In the genomic region with DNA sequence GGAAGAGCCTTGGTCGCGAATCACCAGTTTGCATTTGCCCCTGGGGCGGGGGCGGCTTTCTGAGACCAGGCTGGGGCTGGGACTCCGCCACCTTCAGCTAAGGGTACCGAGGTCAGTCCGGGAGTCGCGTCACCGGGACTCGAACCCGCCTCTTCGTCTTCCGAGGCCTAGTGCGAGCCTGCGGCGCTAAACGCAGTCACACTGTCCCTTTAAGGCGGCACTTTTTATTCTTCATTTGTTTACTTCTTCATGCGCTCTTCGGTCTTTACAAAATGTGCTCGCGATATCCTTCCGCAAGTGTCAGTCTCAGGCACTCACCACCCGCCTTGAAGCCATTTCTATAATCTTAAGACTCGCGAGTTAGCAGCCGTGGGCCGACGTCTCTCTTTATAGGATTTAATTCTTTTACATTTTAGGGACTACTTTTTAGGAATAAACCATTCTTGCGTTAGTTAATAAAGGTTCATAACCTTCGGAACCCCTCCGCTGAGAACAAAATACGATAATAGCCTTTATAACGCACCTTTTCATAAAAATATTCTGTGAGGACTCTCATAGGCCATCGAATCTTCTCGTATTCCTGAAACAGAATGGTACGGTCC, we compare ENCODE assay signal across 8 cellular contexts. TPM values are rescaled to one million over a fixed set of nuclear protein-coding genes. Genes with fewer than 3 reads are reported as not detected.
DNase-seq lines count a peak whose midpoint lies in the region; ATAC-seq and TF ChIP-seq lines count a peak whose summit lies in the region.

No MANE protein-coding gene starts in this region.

- no peaks in the 10 kb centered on the region for H3K36me3 ChIP-seq in OCI-LY1 (ENCODE audit: insufficient read depth, low read length)

- TF ChIP-seq CTCF in OCI-LY1 (IDR thresholded peaks at IDR 0.05; ENCODE audit: low read length): no peak
- no peak for TF ChIP-seq CTCF in epithelial cell of proximal tubule (conservative IDR thresholded peaks at IDR 0.05; ENCODE audit: low read depth, low read length)

- no peaks in the 10 kb centered on the region for H3K27me3 ChIP-seq in OCI-LY1 (ENCODE audit: insufficient read depth, low read length)

- no peak overlapping the region for H2AFZ ChIP-seq in OCI-LY1 (ENCODE audit: low read length)

- no peaks in the 10 kb centered on the region for H3K9me3 ChIP-seq in OCI-LY1 (ENCODE audit: low read length)

- no peaks in the 10 kb centered on the region for H3K9me2 ChIP-seq in OCI-LY1 (ENCODE audit: low read depth, low read length)

- peak overlapping the region; percentile 63 for H3K9ac ChIP-seq in OCI-LY1 (ENCODE audit: low read length)

- no peak for ATAC-seq in GM21619 (IDR thresholded peaks at IDR 0.05; ENCODE audit: unreplicated experiment)

- peak; percentile 96 for DNase-seq in DMS53 treated with DMSO at 0.1 percent for 48 hours (lab: John Stamatoyannopoulos, UW; ENCODE audit: unreplicated experiment)
- peak; percentile 68 for DNase-seq in HuH-7.5 (ENCODE audit: low spot score)
- DNase-seq in activated T-cell treated with anti-CD3 and anti-CD28 coated beads for 4 hours: peak; percentile 67
- peak; percentile 86 for DNase-seq in epithelial cell of proximal tubule (ENCODE audit: low read depth)
- peak; percentile 82 for DNase-seq in mucosa of gallbladder (ENCODE audit: low spot score)
- peak; percentile 41 to 45 for DNase-seq in stimulated activated CD8-positive, alpha-beta memory T cell treated with anti-CD3 and anti-CD28 coated beads, Interleukin-7, amount 100 ng/mL, for 1 hour (ENCODE audit: low read depth in 2 of 2)

- peak overlapping the region; percentile 72 for H3K4me3 ChIP-seq in OCI-LY1 (ENCODE audit: low read depth, low read length, poor library complexity, severe bottlenecking)
- H3K4me3 ChIP-seq in epithelial cell of proximal tubule (ENCODE audit: low read depth, low read length): peak overlapping the region; percentile 72

- peak overlapping the region; percentile 56 for H3K4me2 ChIP-seq in OCI-LY1 (ENCODE audit: low read length)

- peaks cover 9% of the 10 kb centered on the region; the same call in 1 of the 2 replicates for H3F3A ChIP-seq in OCI-LY1 (ENCODE audit: insufficient read depth, low read length)

- H4K20me1 ChIP-seq in OCI-LY1 (ENCODE audit: insufficient read depth, low read length): no peaks in the 10 kb centered on the region

- peaks cover 51% of the 10 kb centered on the region for H3K4me1 ChIP-seq in OCI-LY1 (ENCODE audit: insufficient read depth, low read length, severe bottlenecking)

- no peaks in the 10 kb centered on the region for H3K79me2 ChIP-seq in OCI-LY1 (ENCODE audit: insufficient read depth, low read length)

- H3K27ac ChIP-seq in OCI-LY1 (ENCODE audit: low read depth, low read length, poor library complexity, severe bottlenecking): peak overlapping the region; percentile 83

RNA-seq across cellular contexts. Expression of a gene that starts 0.6 kb away (rescaled TPM):
- total RNA-seq in epithelial cell of proximal tubule (11.0 and 20.3 TPM in 2 replicates), mucosa of gallbladder (62.5 TPM)

RNA-seq across cellular contexts. Expression of a gene that starts 12.2 kb away (rescaled TPM):
- total RNA-seq in epithelial cell of proximal tubule (4.5 and 11.3 TPM in 2 replicates), mucosa of gallbladder (29.8 TPM)

RNA-seq across cellular contexts. Expression of a gene that starts 14.0 kb away (rescaled TPM):
- total RNA-seq in epithelial cell of proximal tubule (3.0 and 6.1 TPM in 2 replicates), mucosa of gallbladder (14.9 TPM)

RNA-seq across cellular contexts. Expression of a gene that starts 15.4 kb away (rescaled TPM):
- total RNA-seq in epithelial cell of proximal tubule: 46.0 and 107 TPM in 2 replicates
- 63.6 TPM for total RNA-seq in mucosa of gallbladder

Comparison
In these comparisons a context has a peak if more than half of its experiments do, and no peak if none do; other contexts are left out.
1. DNase-seq: peak in every context shown above with its lines; median percentile 96 in DMS53 treated with DMSO at 0.1 percent for 48 hours; 86 in epithelial cell of proximal tubule; 82 in mucosa of gallbladder; 68 in HuH-7.5; 67 in activated T-cell treated with anti-CD3 and anti-CD28 coated beads for 4 hours; 43 in stimulated activated CD8-positive, alpha-beta memory T cell treated with anti-CD3 and anti-CD28 coated beads, Interleukin-7, amount 100 ng/mL, for 1 hour.